Comparison of ENCODE assay signal across 9 cellular contexts in genomic region chr17:2263183-2263954, GRCh38. TPM values are rescaled to one million over a fixed set of nuclear protein-coding genes. Genes with fewer than 3 reads are reported as not detected.
DNase-seq lines count a peak whose midpoint lies in the region; ATAC-seq and TF ChIP-seq lines count a peak whose summit lies in the region.
"Had no signal": no experiment of that assay in that cellular context is flagged by ENCODE, and none has a peak within 500 bp of the region (broad histone marks: within the 10 kb centered on the region; RNA-seq: fewer than 3 reads in every experiment).

No MANE protein-coding gene starts in this region.

- H3K9ac ChIP-seq in DND-41 (ENCODE audit: low read depth, low read length) (no peak overlapping the region), fibroblast of lung (ENCODE audit: insufficient read depth, low read length) (no peak overlapping the region)

- H3K4me2 ChIP-seq in DND-41 (ENCODE audit: insufficient read depth, low read length) (no peak overlapping the region), fibroblast of lung (ENCODE audit: extremely low read depth, insufficient read depth, low read length) (no peak overlapping the region)

- no peak overlapping the region for H2AFZ ChIP-seq in DND-41 (ENCODE audit: low read depth, low read length)
- H2AFZ ChIP-seq in fibroblast of lung (ENCODE audit: low read length), result no peak overlapping the region

- TF ChIP-seq CTCF in DND-41 (IDR thresholded peaks at IDR 0.05; ENCODE audit: borderline replicate concordance, extremely low read depth, low read length, poor library complexity, severe bottlenecking) (no peak), fibroblast of lung (conservative IDR thresholded peaks at IDR 0.05 in 1 of 2, IDR thresholded peaks at IDR 0.05 in 1 of 2; ENCODE audit: low read depth in 1 of 2, low read length in 2 of 2) (no peak)

- ATAC-seq in DND-41 (ENCODE audit: insufficient read depth, low read depth), result no peak
- peak; percentile 69 for ATAC-seq in sciatic nerve
- ATAC-seq in GM21515 (IDR thresholded peaks at IDR 0.05; ENCODE audit: unreplicated experiment), result no peak

- H3K79me2 ChIP-seq in DND-41 (ENCODE audit: insufficient read depth, low read length), result peaks cover 52% of the 10 kb centered on the region
- H3K79me2 ChIP-seq in fibroblast of lung (ENCODE audit: control insufficient read depth, insufficient read depth, low read length), result no peaks in the 10 kb centered on the region

- H3K9me3 ChIP-seq in DND-41 (ENCODE audit: insufficient read depth, low read length, severe bottlenecking) (no peaks in the 10 kb centered on the region), fibroblast of lung (ENCODE audit: control insufficient read depth, insufficient read depth, low read depth, low read length) (no peaks in the 10 kb centered on the region)

- no peaks in the 10 kb centered on the region for H3K27me3 ChIP-seq in DND-41 (ENCODE audit: insufficient read depth, low read length, poor library complexity)
- H3K27me3 ChIP-seq in fibroblast of lung (ENCODE audit: control insufficient read depth, insufficient read depth, low read length), result no peaks in the 10 kb centered on the region

- intact Hi-C loops in sciatic nerve (cut with DNase I), result no loop called here

- H3K36me3 ChIP-seq in DND-41 (ENCODE audit: insufficient read depth, low read length) (peaks cover 37% of the 10 kb centered on the region), fibroblast of lung (ENCODE audit: control insufficient read depth, insufficient read depth, low read length) (no peaks in the 10 kb centered on the region)

- H3K27ac ChIP-seq in DND-41 (ENCODE audit: low read length) (peak overlapping the region; percentile 56; the same call in 1 of the 2 replicates), fibroblast of lung (ENCODE audit: insufficient read depth, low read length) (peak overlapping the region; percentile 19)

- H4K20me1 ChIP-seq in DND-41 (ENCODE audit: insufficient read depth, low read length), result no peaks in the 10 kb centered on the region
- H4K20me1 ChIP-seq in fibroblast of lung (ENCODE audit: control insufficient read depth, extremely low read depth, insufficient read depth, low read length), result no peaks in the 10 kb centered on the region

- peaks cover 57% of the 10 kb centered on the region for H3K4me1 ChIP-seq in DND-41 (ENCODE audit: insufficient read depth, low read length)
- peaks cover 12% of the 10 kb centered on the region for H3K4me1 ChIP-seq in fibroblast of lung (ENCODE audit: control insufficient read depth, extremely low read depth, insufficient read depth, low read length)

- no peak for DNase-seq in DND-41
- peak; percentile 51 for DNase-seq in activated CD8-positive, alpha-beta memory T cell treated with anti-CD3 and anti-CD28 coated beads, Interleukin-2, amount 50 U/mL, for 48 hours
- DNase-seq in fibroblast of lung (ENCODE audit: low read depth in 2 of 2), result peak; percentile 32 to 70
- DNase-seq in sciatic nerve (ENCODE audit: low spot score), result no peak
- DNase-seq in AML-193 (lab: John Stamatoyannopoulos, UW), result no peak
- DNase-seq in NCI-H2107 (lab: John Stamatoyannopoulos, UW), result no peak
- no peak for DNase-seq in kidney glomerular epithelial cell (lab: John Stamatoyannopoulos, UW)
- DNase-seq: NCI-H146 had no signal

- H3K4me3 ChIP-seq in DND-41 (ENCODE audit: low read depth in 1 of 2, low read length in 2 of 2) (no peak overlapping the region), fibroblast of lung (replicated peaks in 1 of 4; ENCODE audit: control extremely low read depth in 1 of 4, insufficient read depth in 1 of 4, low read depth in 3 of 4, low read length in 4 of 4) (no peak overlapping the region)

RNA-seq across cellular contexts. Expression of gene SMG6, which starts 40.2 kb away (rescaled TPM):
- total RNA-seq in fibroblast of lung, result 25.7 and 29.9 TPM in 2 replicates
- 14.7 and 15.5 TPM in 2 replicates for polyA plus RNA-seq in fibroblast of lung
- polyA plus RNA-seq in fibroblast of lung (2012), result 29.6 and 34.2 TPM in 2 replicates
- polyA minus RNA-seq in fibroblast of lung (ENCODE audit: low replicate concordance), result 296 and 346 TPM in 2 replicates
- total RNA-seq in sciatic nerve, result 58.7 TPM

RNA-seq across cellular contexts. Expression of gene SRR, which starts 40.4 kb away (rescaled TPM):
- total RNA-seq in fibroblast of lung, result 14.1 and 15.0 TPM in 2 replicates
- polyA plus RNA-seq in fibroblast of lung, result 22.3 and 26.0 TPM in 2 replicates
- 19.9 and 24.1 TPM in 2 replicates for polyA plus RNA-seq in fibroblast of lung (2012)
- 7.9 and 14.3 TPM in 2 replicates for polyA minus RNA-seq in fibroblast of lung (ENCODE audit: low replicate concordance)
- total RNA-seq in sciatic nerve, result 10.0 TPM

Comparison
In these comparisons a context has a peak if more than half of its experiments do, and no peak if none do; other contexts are left out.
1. DNase-seq: peak in activated CD8-positive, alpha-beta memory T cell treated with anti-CD3 and anti-CD28 coated beads, Interleukin-2, amount 50 U/mL, for 48 hours (single experiment) and fibroblast of lung (2 of 2); none in DND-41 (single experiment), sciatic nerve (single experiment), AML-193 (0 of 2), NCI-H2107 (single experiment) and kidney glomerular epithelial cell (single experiment).